Comparison of ENCODE assay signal across 28 cellular contexts in the genomic region with DNA sequence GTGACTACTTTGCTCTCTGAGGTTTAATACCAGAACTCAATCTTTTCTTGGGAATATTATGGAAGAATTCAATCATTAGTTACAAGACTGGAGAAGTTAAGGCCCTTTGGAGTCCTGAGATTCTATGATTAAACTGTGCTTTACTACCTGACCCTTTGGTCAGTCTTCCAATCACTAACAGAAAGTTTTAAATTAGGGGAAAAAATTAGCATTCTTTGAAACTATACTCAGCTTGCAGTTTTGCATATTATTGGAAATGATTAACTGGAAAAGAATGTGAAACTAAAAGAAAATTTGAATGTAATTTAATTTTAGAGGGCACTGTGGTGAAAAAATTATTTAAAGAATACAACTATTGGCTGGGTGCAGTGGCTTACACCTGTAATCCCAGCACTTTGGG. TPM values are rescaled to one million over a fixed set of nuclear protein-coding genes. Genes with fewer than 3 reads are reported as not detected.
"Had no signal": no experiment of that assay in that cellular context is flagged by ENCODE, and none has a peak within 500 bp of the region (broad histone marks: within the 10 kb centered on the region; RNA-seq: fewer than 3 reads in every experiment).

No MANE protein-coding gene starts in this region.

- H3K4me3 ChIP-seq: dorsolateral prefrontal cortex, esophagus squamous epithelium, gastroesophageal sphincter, pancreas, psoas muscle, skin epidermis, testis, vagina had no signal

- H3K27ac ChIP-seq: brain microvascular endothelial cell, dorsolateral prefrontal cortex, esophagus squamous epithelium, gastroesophageal sphincter, pancreas, psoas muscle, skin epidermis, testis, vagina had no signal

- H3K4me1 ChIP-seq: esophagus squamous epithelium, pancreas, psoas muscle, testis had no signal

- H3K9me3 ChIP-seq: esophagus squamous epithelium, gastroesophageal sphincter, pancreas, psoas muscle, testis, vagina had no signal

- H3K9me3 Mint-ChIP-seq: activated naive CD4-positive, alpha-beta T cell treated with anti-CD3 and anti-CD28 coated beads, Interleukin-2, amount 10 ng/mL, durations not matched to agents 7 days and 5 days; activated T-cell treated with anti-CD3 and anti-CD28 coated beads, Interleukin-2, amount 50 U/mL, for 24 hours; memory B cell; nephron progenitor cell; stimulated activated effector memory CD8-positive, alpha-beta T cell treated with anti-CD3 and anti-CD28 coated beads, Interleukin-12 subunit alpha, Interleukin-12 subunit beta, amount 100 ng/mL, for 72 hours; type B pancreatic cell had no signal

- H3K27me3 ChIP-seq: brain microvascular endothelial cell, esophagus squamous epithelium, gastroesophageal sphincter, testis, vagina had no signal

- H3K27me3 Mint-ChIP-seq: activated naive CD4-positive, alpha-beta T cell treated with anti-CD3 and anti-CD28 coated beads, Interleukin-2, amount 10 ng/mL, durations not matched to agents 7 days and 5 days; memory B cell; type B pancreatic cell had no signal

- H3K36me3 ChIP-seq: brain microvascular endothelial cell, gastroesophageal sphincter, pancreas, vagina had no signal

- H3K4me3 Mint-ChIP-seq: activated naive CD4-positive, alpha-beta T cell treated with anti-CD3 and anti-CD28 coated beads, Interleukin-2, amount 10 ng/mL, durations not matched to agents 7 days and 5 days; activated T-cell treated with anti-CD3 and anti-CD28 coated beads, Interleukin-2, amount 50 U/mL, for 24 hours; memory B cell; nephron progenitor cell; stimulated activated effector memory CD8-positive, alpha-beta T cell treated with anti-CD3 and anti-CD28 coated beads, Interleukin-12 subunit alpha, Interleukin-12 subunit beta, amount 100 ng/mL, for 72 hours; type B pancreatic cell had no signal

- ATAC-seq: gastroesophageal sphincter; left colon; pancreas; psoas muscle; right cardiac atrium; stimulated activated effector memory CD8-positive, alpha-beta T cell treated with anti-CD3 and anti-CD28 coated beads, Interleukin-12 subunit alpha, Interleukin-12 subunit beta, amount 100 ng/mL, for 72 hours had no signal

- DNase-seq: activated CD4-positive, alpha-beta T cell treated with anti-CD3 and anti-CD28 coated beads for 1 hour; activated CD4-positive, alpha-beta T cell treated with anti-CD3 and anti-CD28 coated beads, Interleukin-2, amount 50 U/mL, for 1 hour; activated CD8-positive, alpha-beta memory T cell treated with anti-CD3 and anti-CD28 coated beads for 24 hours; activated CD8-positive, alpha-beta memory T cell treated with anti-CD3 and anti-CD28 coated beads, Interleukin-2, amount 50 U/mL, for 4 hours; activated effector memory CD4-positive, alpha-beta T cell treated with Interleukin-2 at 50 U/mL for 16 hours; activated naive CD4-positive, alpha-beta T cell treated with anti-CD3 and anti-CD28 coated beads, Interleukin-2, amount 10 ng/mL, durations not matched to agents 7 days and 5 days; activated T-cell treated with anti-CD3 and anti-CD28 coated beads, Interleukin-2, amount 50 U/mL, for 24 hours; anterior cingulate cortex; brain microvascular endothelial cell; caudate nucleus; dorsolateral prefrontal cortex; esophagus squamous epithelium; head of caudate nucleus; left colon; nephron progenitor cell; pancreas; psoas muscle; right cardiac atrium; stimulated activated CD4-positive, alpha-beta T cell treated with anti-CD3 and anti-CD28 coated beads, Interleukin-2, amount 100 ng/mL, for 24 hours; T-helper 9 cell; testis had no signal

- H3K27ac Mint-ChIP-seq: activated naive CD4-positive, alpha-beta T cell treated with anti-CD3 and anti-CD28 coated beads, Interleukin-2, amount 10 ng/mL, durations not matched to agents 7 days and 5 days; activated T-cell treated with anti-CD3 and anti-CD28 coated beads, Interleukin-2, amount 50 U/mL, for 24 hours; memory B cell; nephron progenitor cell; stimulated activated effector memory CD8-positive, alpha-beta T cell treated with anti-CD3 and anti-CD28 coated beads, Interleukin-12 subunit alpha, Interleukin-12 subunit beta, amount 100 ng/mL, for 72 hours; type B pancreatic cell had no signal

RNA-seq across cellular contexts. Expression of a gene that starts 53.9 kb away (rescaled TPM):
- total RNA-seq: myocyte, vagina had no signal
